8 cellular contexts compared by ENCODE assay signal in the genomic region with DNA sequence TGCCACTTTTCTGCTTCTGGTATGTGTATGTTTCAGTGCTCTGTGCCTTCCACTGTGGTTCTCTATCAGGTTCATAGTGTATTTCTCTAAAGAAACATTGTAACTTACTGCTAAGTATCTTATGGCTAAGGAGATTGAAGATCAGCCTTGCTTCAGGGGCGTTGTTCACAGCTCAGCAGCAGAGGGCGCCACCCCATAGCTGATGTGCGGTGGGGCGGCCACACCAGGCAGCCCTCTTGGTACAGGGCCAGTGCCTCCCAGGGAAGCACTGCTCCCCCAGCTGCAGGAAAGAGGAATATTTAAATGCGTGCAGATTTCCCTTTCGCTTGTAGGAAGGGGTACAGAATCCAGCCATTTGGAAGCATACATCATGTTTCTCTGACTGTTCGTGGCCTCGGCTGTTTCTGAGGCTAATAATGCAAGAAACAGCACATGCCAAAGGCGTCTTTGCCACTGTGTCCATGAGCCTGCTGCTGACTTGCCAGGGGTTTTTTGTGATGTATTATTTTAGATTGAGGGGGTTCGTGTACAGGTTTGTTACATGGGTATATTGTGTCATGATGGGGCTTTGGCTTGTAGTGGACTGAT.
A peak's percentile ranks its signal among the peaks of the same experiment; 100 is the strongest.
DNase-seq lines count a peak whose midpoint lies in the region; ATAC-seq lines count a peak whose summit lies in the region.
"Not testable (repeated sequence)": the region's sequence is repeated elsewhere in the genome, so short reads cannot be mapped to it uniquely, and the experiment has no call there.

No MANE protein-coding gene starts in this region.

- peak; percentile 65 to 80 for ATAC-seq in naive B cell (ENCODE audit: low read depth in 2 of 2)

- peak; percentile 18 for DNase-seq in COR-L47 (lab: John Stamatoyannopoulos, UW)
- peak; percentile 42 to 87 for DNase-seq in HAP-1 (ENCODE audit: low spot score in 2 of 2)
- DNase-seq in NCI-H2029 treated with DMSO at 0.1 percent for 48 hours (lab: John Stamatoyannopoulos, UW) = peak; percentile 14
- DNase-seq in T follicular helper cell (ENCODE audit: low read depth) = peak; percentile 54
- peak; percentile 68 for DNase-seq in activated gamma-delta T cell treated with Interleukin-2 at 50 U/mL for 16 hours
- DNase-seq in fibroblast of peridontal ligament (ENCODE audit: extremely low read depth) = peak; percentile 72
- DNase-seq in naive B cell = peak; percentile 36
- peak; percentile 56 to 59 for DNase-seq in stimulated activated CD8-positive, alpha-beta memory T cell treated with anti-CD3 and anti-CD28 coated beads, Interleukin-15, amount 100 ng/mL, for 48 hours (ENCODE audit: low read depth in 2 of 2)

- H3K36me3 ChIP-seq in HAP-1 (replicated peaks) = not testable (repeated sequence)

- H3K36me3 Mint-ChIP-seq in naive B cell = not testable (repeated sequence)

- not testable (repeated sequence) for H3K9me3 Mint-ChIP-seq in naive B cell

- not testable (repeated sequence) for H3K4me1 ChIP-seq in HAP-1

- not testable (repeated sequence) for H3K4me3 ChIP-seq in HAP-1

- H3K9me3 ChIP-seq in HAP-1 = not testable (repeated sequence)

- not testable (repeated sequence) for H3K4me3 Mint-ChIP-seq in naive B cell

- not testable (repeated sequence) for H3K27me3 ChIP-seq in HAP-1 (ENCODE audit: low read depth)

- H3K27me3 Mint-ChIP-seq in naive B cell = peaks cover 0 to 14% (median 8%) of the 10 kb centered on the region in 3 donors

- H3K27ac Mint-ChIP-seq in naive B cell = not testable (repeated sequence)

- H3K4me1 Mint-ChIP-seq in naive B cell = not testable (repeated sequence)

- in situ Hi-C loops in HAP-1 (cut with MboI; ENCODE audit: low sequenced_read_pairs) = loop anchor here (25.0 kb wide), 1 partner anchor 158 kb away; a partner anchor contains a TSS

Comparison
In these comparisons a context has a peak if more than half of its experiments do, and no peak if none do; other contexts are left out.
1. DNase-seq: peak in every context shown above with its lines; median percentile 72 in fibroblast of peridontal ligament; 68 in activated gamma-delta T cell treated with Interleukin-2 at 50 U/mL for 16 hours; 64 in HAP-1; 58 in stimulated activated CD8-positive, alpha-beta memory T cell treated with anti-CD3 and anti-CD28 coated beads, Interleukin-15, amount 100 ng/mL, for 48 hours; 54 in T follicular helper cell; 36 in naive B cell; 18 in COR-L47; 14 in NCI-H2029 treated with DMSO at 0.1 percent for 48 hours.